In genomic region chr4:89000844-89001360, GRCh38 we compare ENCODE assay signal across 1 cellular context.
TF ChIP-seq lines count a peak whose summit lies in the region.

No MANE protein-coding gene starts in this region.

TF ChIP-seq in K562, 482 proteins besides CTCF, POLR2A, EP300 and RAD21 (continued from another document):
- no peak for TF ChIP-seq HMGXB4 (CRISPR knock-in tag; IDR thresholded peaks at IDR 0.05)
- 0 out of 2 replicates have a peak, but pooled peaks have one; percentile 34 for TF ChIP-seq CREB3 (tag; conservative IDR thresholded peaks at IDR 0.05; ENCODE audit: low read depth)
- no peak for TF ChIP-seq ZNF699 (CRISPR knock-in tag; IDR thresholded peaks at IDR 0.05; ENCODE audit: insufficient replicate concordance)
- TF ChIP-seq BHLHE40 (IDR thresholded peaks at IDR 0.05; ENCODE audit: low read length), result 0 out of 2 replicates have a peak, but pooled peaks have one; percentile 12
- no peak for TF ChIP-seq ZNF696 (CRISPR knock-in tag; conservative IDR thresholded peaks at IDR 0.05)
- no peak for TF ChIP-seq MEF2A (IDR thresholded peaks at IDR 0.05; ENCODE audit: control insufficient read depth, low read depth, low read length)
- TF ChIP-seq PHF20 (IDR thresholded peaks at IDR 0.05; ENCODE audit: partially characterized antibody), result no peak
- TF ChIP-seq MEIS2 (IDR thresholded peaks at IDR 0.05; ENCODE audit: partially characterized antibody), result peak; percentile 60
- TF ChIP-seq ELF1 (tag; IDR thresholded peaks at IDR 0.05), result no peak
- TF ChIP-seq DPF2 (IDR thresholded peaks at IDR 0.05), result peak; percentile 75
- no peak for TF ChIP-seq PREB (CRISPR knock-in tag; IDR thresholded peaks at IDR 0.05)
- no peak for TF ChIP-seq NFRKB (IDR thresholded peaks at IDR 0.05; ENCODE audit: low read depth)
- no peak for TF ChIP-seq ELF4 (CRISPR knock-in tag; IDR thresholded peaks at IDR 0.05)
- TF ChIP-seq ZNF717 (CRISPR knock-in tag; IDR thresholded peaks at IDR 0.05), result no peak
- peak; percentile 88 for TF ChIP-seq JUND (IDR thresholded peaks at IDR 0.05; ENCODE audit: borderline replicate concordance, low read depth, low read length)
- TF ChIP-seq JUND (tag; IDR thresholded peaks at IDR 0.05; ENCODE audit: borderline replicate concordance, low read depth, low read length), result peak; percentile 90; the same call in 2 of the 3 replicates
- no peak for TF ChIP-seq PBX2 (CRISPR knock-in tag; IDR thresholded peaks at IDR 0.05; ENCODE audit: low read depth)
- TF ChIP-seq PBX2 (tag; conservative IDR thresholded peaks at IDR 0.05; ENCODE audit: low read depth), result peak; percentile 3; the same call in 1 of the 2 replicates
- no peak for TF ChIP-seq USF2 (CRISPR knock-in tag; IDR thresholded peaks at IDR 0.05)
- no peak for TF ChIP-seq CREBBP (IDR thresholded peaks at IDR 0.05; ENCODE audit: low read depth, low read length)
- no peak for TF ChIP-seq MTA3 (IDR thresholded peaks at IDR 0.05; ENCODE audit: borderline replicate concordance)
- TF ChIP-seq EWSR1 (IDR thresholded peaks at IDR 0.05; ENCODE audit: borderline replicate concordance, low read depth, partially characterized antibody), result no peak
- TF ChIP-seq CREB3L1 (IDR thresholded peaks at IDR 0.05; ENCODE audit: borderline replicate concordance, low read depth), result no peak
- TF ChIP-seq HNRNPL (IDR thresholded peaks at IDR 0.05; ENCODE audit: low read depth, low read length), result no peak
- no peak for TF ChIP-seq ZNF143 (CRISPR knock-in tag; IDR thresholded peaks at IDR 0.05)
- peak; percentile 66 for TF ChIP-seq EP400 (IDR thresholded peaks at IDR 0.05)
- no peak for TF ChIP-seq MXI1 (IDR thresholded peaks at IDR 0.05; ENCODE audit: low read depth, low read length)
- no peak for TF ChIP-seq ZNF583 (CRISPR knock-in tag; IDR thresholded peaks at IDR 0.05)
- TF ChIP-seq ESRRB (CRISPR knock-in tag; IDR thresholded peaks at IDR 0.05; ENCODE audit: borderline replicate concordance), result no peak
- TF ChIP-seq DLX4 (CRISPR knock-in tag; IDR thresholded peaks at IDR 0.05), result no peak
- no peak for TF ChIP-seq KDM5B (IDR thresholded peaks at IDR 0.05; ENCODE audit: insufficient replicate concordance, low read depth, low read length)
- TF ChIP-seq SMAD1 (IDR thresholded peaks at IDR 0.05; ENCODE audit: low read depth, low read length, partially characterized antibody), result peak; percentile 57
- no peak for TF ChIP-seq MTA2 (IDR thresholded peaks at IDR 0.05; ENCODE audit: low read depth)
- TF ChIP-seq PTBP1 (IDR thresholded peaks at IDR 0.05; ENCODE audit: low read depth, low read length), result no peak
- TF ChIP-seq NELFE (IDR thresholded peaks at IDR 0.05; ENCODE audit: insufficient read depth, insufficient read length), result no peak
- no peak for TF ChIP-seq LEF1 (IDR thresholded peaks at IDR 0.05)
- no peak for TF ChIP-seq NFXL1 (CRISPR knock-in tag; IDR thresholded peaks at IDR 0.05)
- no peak for TF ChIP-seq POLR3G (IDR thresholded peaks at IDR 0.05; ENCODE audit: extremely low read depth, insufficient read length, insufficient replicate concordance)
- TF ChIP-seq ZNF639 (CRISPR knock-in tag; conservative IDR thresholded peaks at IDR 0.05 in 1 of 2, IDR thresholded peaks at IDR 0.05 in 1 of 2), result peak in 1 of 2 experiments; percentile 92; a peak in 2 of 4 replicates
- TF ChIP-seq RBM34 (IDR thresholded peaks at IDR 0.05; ENCODE audit: borderline replicate concordance, insufficient read depth, low read length), result no peak
- TF ChIP-seq ZFX (CRISPR knock-in tag; IDR thresholded peaks at IDR 0.05), result no peak
- TF ChIP-seq ZNF274 (IDR thresholded peaks at IDR 0.05; ENCODE audit: borderline replicate concordance, low read depth, low read length), result no peak
- no peak for TF ChIP-seq SMARCC2 (IDR thresholded peaks at IDR 0.05; ENCODE audit: low read depth)
- TF ChIP-seq FUS (optimal IDR thresholded peaks at IDR 0.05; ENCODE audit: low read depth, low read length), result no peak
- peak; percentile 75 for TF ChIP-seq JUN (IDR thresholded peaks at IDR 0.05; ENCODE audit: borderline replicate concordance, low read depth, low read length)
- no peak for TF ChIP-seq JUN (CRISPR knock-in tag; IDR thresholded peaks at IDR 0.05; ENCODE audit: borderline replicate concordance)
